In the genomic region with DNA sequence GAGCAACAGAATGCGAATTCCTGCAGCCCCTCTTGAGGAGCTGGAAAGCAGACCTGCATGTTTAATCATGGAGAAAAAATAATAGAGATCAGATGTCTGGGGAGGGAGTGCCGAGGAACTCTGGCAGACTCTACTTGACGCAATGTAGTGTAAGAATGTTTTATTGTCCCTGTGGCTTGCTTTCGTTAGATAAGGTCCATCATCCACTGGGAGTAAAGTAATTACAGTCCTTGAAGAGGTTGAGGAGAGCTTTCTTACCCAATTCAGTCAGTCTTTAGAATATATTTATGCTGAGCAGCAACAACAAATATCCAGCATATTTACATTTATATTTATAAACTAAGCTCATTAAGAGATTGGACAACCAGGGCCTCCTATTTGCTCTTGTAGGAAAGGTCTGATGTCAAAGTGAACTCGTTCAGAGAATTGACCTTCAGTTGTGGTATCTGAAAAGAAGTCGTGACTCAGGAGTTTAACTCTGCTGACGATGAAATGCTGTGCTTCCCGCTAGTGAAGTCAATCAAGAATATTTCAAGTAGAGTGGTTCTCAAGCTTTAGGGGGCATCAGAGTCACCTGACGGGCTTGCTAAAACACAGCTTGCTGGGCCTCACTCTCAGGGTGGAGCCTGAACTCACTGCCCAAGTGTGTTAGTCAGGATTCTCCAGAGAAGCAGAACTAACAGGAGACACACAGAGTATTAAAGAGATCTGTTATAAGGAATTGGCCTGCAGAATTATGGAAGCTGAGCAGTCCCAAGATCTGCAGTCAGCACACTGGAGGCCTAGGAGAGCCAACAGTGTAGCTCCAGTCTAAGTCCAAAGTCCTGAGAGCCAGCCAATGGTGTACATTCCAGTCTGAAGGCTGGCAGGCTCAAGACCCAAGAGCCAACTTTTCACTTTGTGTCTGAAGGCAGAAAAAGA, we compare ENCODE assay signal across 1 cellular context.
TF ChIP-seq lines count a peak whose summit lies in the region.

No MANE protein-coding gene starts in this region.

TF ChIP-seq in K562, 482 proteins besides CTCF, POLR2A, EP300 and RAD21 (continued from another document and continues in another):
- peak; percentile 77 for TF ChIP-seq NFE2 (IDR thresholded peaks at IDR 0.05; ENCODE audit: low read depth)
- peak; percentile 34 for TF ChIP-seq POLR2H (tag; IDR thresholded peaks at IDR 0.05; ENCODE audit: low read depth)
- TF ChIP-seq CSDE1 (IDR thresholded peaks at IDR 0.05) = no peak
- TF ChIP-seq CEBPG (CRISPR knock-in tag; IDR thresholded peaks at IDR 0.05) = peak; percentile 92
- peak; percentile 92 to 96 for TF ChIP-seq CEBPG (tag; conservative IDR thresholded peaks at IDR 0.05 in 1 of 2, IDR thresholded peaks at IDR 0.05 in 1 of 2)
- TF ChIP-seq PML (IDR thresholded peaks at IDR 0.05; ENCODE audit: low read length) = no peak
- TF ChIP-seq ARNT (IDR thresholded peaks at IDR 0.05) = no peak
- no peak for TF ChIP-seq ZNF134 (CRISPR knock-in tag; conservative IDR thresholded peaks at IDR 0.05)
- TF ChIP-seq, protein P1, sequence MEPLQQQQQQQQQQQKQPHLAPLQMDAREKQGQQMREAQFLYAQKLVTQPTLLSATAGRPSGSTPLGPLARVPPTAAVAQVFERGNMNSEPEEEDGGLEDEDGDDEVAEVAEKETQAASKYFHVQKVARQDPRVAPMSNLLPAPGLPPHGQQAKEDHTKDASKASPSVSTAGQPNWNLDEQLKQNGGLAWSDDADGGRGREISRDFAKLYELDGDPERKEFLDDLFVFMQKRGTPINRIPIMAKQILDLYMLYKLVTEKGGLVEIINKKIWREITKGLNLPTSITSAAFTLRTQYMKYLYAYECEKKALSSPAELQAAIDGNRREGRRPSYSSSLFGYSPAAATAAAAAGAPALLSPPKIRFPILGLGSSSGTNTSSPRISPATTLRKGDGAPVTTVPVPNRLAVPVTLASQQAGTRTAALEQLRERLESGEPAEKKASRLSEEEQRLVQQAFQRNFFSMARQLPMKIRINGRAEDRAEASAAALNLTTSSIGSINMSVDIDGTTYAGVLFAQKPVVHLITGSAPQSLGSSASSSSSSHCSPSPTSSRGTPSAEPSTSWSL (CRISPR knock-in tag; IDR thresholded peaks at IDR 0.05; ENCODE audit: borderline replicate concordance) = no peak
- TF ChIP-seq ZEB2 (IDR thresholded peaks at IDR 0.05) = no peak
- no peak for TF ChIP-seq NR2C2 (CRISPR knock-in tag; IDR thresholded peaks at IDR 0.05)
- peak; percentile 83 for TF ChIP-seq NR2C2 (tag; IDR thresholded peaks at IDR 0.05)
- TF ChIP-seq NBN (IDR thresholded peaks at IDR 0.05; ENCODE audit: low read depth) = no peak
- no peak for TF ChIP-seq IRF1 (CRISPR knock-in tag; IDR thresholded peaks at IDR 0.05; ENCODE audit: borderline replicate concordance)
- TF ChIP-seq, protein P2, sequence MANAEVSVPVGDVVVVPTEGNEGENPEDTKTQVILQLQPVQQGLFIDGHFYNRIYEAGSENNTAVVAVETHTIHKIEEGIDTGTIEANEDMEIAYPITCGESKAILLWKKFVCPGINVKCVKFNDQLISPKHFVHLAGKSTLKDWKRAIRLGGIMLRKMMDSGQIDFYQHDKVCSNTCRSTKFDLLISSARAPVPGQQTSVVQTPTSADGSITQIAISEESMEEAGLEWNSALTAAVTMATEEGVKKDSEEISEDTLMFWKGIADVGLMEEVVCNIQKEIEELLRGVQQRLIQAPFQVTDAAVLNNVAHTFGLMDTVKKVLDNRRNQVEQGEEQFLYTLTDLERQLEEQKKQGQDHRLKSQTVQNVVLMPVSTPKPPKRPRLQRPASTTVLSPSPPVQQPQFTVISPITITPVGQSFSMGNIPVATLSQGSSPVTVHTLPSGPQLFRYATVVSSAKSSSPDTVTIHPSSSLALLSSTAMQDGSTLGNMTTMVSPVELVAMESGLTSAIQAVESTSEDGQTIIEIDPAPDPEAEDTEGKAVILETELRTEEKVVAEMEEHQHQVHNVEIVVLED (CRISPR knock-in tag; IDR thresholded peaks at IDR 0.05) = peak; percentile 8; the same call in 1 of the 2 replicates
- TF ChIP-seq ARID1B (IDR thresholded peaks at IDR 0.05) = peak; percentile 81; the same call in 1 of the 2 replicates
- no peak for TF ChIP-seq NFATC3 (IDR thresholded peaks at IDR 0.05)
- TF ChIP-seq ZNF696 (CRISPR knock-in tag; conservative IDR thresholded peaks at IDR 0.05) = no peak
- TF ChIP-seq NCOA2 (IDR thresholded peaks at IDR 0.05; ENCODE audit: partially characterized antibody in 2 of 2) = no peak
- TF ChIP-seq CBFA2T3 (IDR thresholded peaks at IDR 0.05) = peak; percentile 21; the same call in 1 of the 2 replicates
- TF ChIP-seq ZNF75A (CRISPR knock-in tag; IDR thresholded peaks at IDR 0.05) = peak; percentile 60; the same call in 1 of the 2 replicates
- TF ChIP-seq ILF3 (IDR thresholded peaks at IDR 0.05; ENCODE audit: borderline replicate concordance) = no peak
- peak; percentile 67 for TF ChIP-seq TEAD4 (IDR thresholded peaks at IDR 0.05; ENCODE audit: low read length)
- no peak for TF ChIP-seq TEAD4 (CRISPR knock-in tag; IDR thresholded peaks at IDR 0.05; ENCODE audit: borderline replicate concordance)
- no peak for TF ChIP-seq ZNF551 (CRISPR knock-in tag; IDR thresholded peaks at IDR 0.05)
- no peak for TF ChIP-seq DNMT1 (IDR thresholded peaks at IDR 0.05)
- TF ChIP-seq RCOR1 (IDR thresholded peaks at IDR 0.05; ENCODE audit: borderline replicate concordance in 1 of 2, low read depth in 2 of 2, low read length in 2 of 2) = peak in 1 of 2 experiments; percentile 66; a peak in 1 of 4 replicates
- TF ChIP-seq MECOM (CRISPR knock-in tag; IDR thresholded peaks at IDR 0.05) = no peak
- TF ChIP-seq RBM39 (optimal IDR thresholded peaks at IDR 0.05; ENCODE audit: low read depth, low read length) = no peak
- TF ChIP-seq ZKSCAN3 (CRISPR knock-in tag; IDR thresholded peaks at IDR 0.05) = no peak
- peak; percentile 43; the same call in 1 of the 2 replicates for TF ChIP-seq MAFF (IDR thresholded peaks at IDR 0.05; ENCODE audit: low read length)
- no peak for TF ChIP-seq FOXP1 (CRISPR knock-in tag; IDR thresholded peaks at IDR 0.05)
- TF ChIP-seq ZNF695 (CRISPR knock-in tag; IDR thresholded peaks at IDR 0.05) = no peak
- TF ChIP-seq RFX7 (CRISPR knock-in tag; IDR thresholded peaks at IDR 0.05) = no peak
- TF ChIP-seq ZFX (CRISPR knock-in tag; IDR thresholded peaks at IDR 0.05) = no peak
- TF ChIP-seq, protein P3, sequence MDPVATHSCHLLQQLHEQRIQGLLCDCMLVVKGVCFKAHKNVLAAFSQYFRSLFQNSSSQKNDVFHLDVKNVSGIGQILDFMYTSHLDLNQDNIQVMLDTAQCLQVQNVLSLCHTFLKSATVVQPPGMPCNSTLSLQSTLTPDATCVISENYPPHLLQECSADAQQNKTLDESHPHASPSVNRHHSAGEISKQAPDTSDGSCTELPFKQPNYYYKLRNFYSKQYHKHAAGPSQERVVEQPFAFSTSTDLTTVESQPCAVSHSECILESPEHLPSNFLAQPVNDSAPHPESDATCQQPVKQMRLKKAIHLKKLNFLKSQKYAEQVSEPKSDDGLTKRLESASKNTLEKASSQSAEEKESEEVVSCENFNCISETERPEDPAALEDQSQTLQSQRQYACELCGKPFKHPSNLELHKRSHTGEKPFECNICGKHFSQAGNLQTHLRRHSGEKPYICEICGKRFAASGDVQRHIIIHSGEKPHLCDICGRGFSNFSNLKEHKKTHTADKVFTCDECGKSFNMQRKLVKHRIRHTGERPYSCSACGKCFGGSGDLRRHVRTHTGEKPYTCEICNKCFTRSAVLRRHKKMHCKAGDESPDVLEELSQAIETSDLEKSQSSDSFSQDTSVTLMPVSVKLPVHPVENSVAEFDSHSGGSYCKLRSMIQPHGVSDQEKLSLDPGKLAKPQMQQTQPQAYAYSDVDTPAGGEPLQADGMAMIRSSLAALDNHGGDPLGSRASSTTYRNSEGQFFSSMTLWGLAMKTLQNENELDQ (CRISPR knock-in tag; IDR thresholded peaks at IDR 0.05; ENCODE audit: borderline replicate concordance) = no peak
- no peak for TF ChIP-seq POLR2G (IDR thresholded peaks at IDR 0.05; ENCODE audit: low read depth, low read length)
- peak; percentile 53 for TF ChIP-seq HDAC3 (IDR thresholded peaks at IDR 0.05; ENCODE audit: borderline replicate concordance, partially characterized antibody)
- TF ChIP-seq SMARCA4 (IDR thresholded peaks at IDR 0.05) = peak; percentile 67; the same call in 1 of the 2 replicates
- TF ChIP-seq MEF2D (tag; conservative IDR thresholded peaks at IDR 0.05; ENCODE audit: low read depth) = peak; percentile 38; the same call in 1 of the 2 replicates
- TF ChIP-seq ZNF76 (CRISPR knock-in tag; IDR thresholded peaks at IDR 0.05; ENCODE audit: borderline replicate concordance) = no peak
- peak; percentile 13 for TF ChIP-seq ZFP36 (IDR thresholded peaks at IDR 0.05; ENCODE audit: low read depth, low read length, partially characterized antibody)
- TF ChIP-seq CLOCK (CRISPR knock-in tag; IDR thresholded peaks at IDR 0.05; ENCODE audit: borderline replicate concordance) = no peak
- no peak for TF ChIP-seq NFIX (CRISPR knock-in tag; IDR thresholded peaks at IDR 0.05; ENCODE audit: low read depth)
- TF ChIP-seq, protein P4, sequence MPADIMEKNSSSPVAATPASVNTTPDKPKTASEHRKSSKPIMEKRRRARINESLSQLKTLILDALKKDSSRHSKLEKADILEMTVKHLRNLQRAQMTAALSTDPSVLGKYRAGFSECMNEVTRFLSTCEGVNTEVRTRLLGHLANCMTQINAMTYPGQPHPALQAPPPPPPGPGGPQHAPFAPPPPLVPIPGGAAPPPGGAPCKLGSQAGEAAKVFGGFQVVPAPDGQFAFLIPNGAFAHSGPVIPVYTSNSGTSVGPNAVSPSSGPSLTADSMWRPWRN (IDR thresholded peaks at IDR 0.05; ENCODE audit: low read depth) = no peak
- no peak for TF ChIP-seq HDAC1 (IDR thresholded peaks at IDR 0.05)
- no peak for TF ChIP-seq TGIF2 (CRISPR knock-in tag; IDR thresholded peaks at IDR 0.05)
- peak; percentile 56; the same call in 1 of the 2 replicates for TF ChIP-seq ZSCAN32 (CRISPR knock-in tag; IDR thresholded peaks at IDR 0.05)
- peak; percentile 82 for TF ChIP-seq ATF3 (IDR thresholded peaks at IDR 0.05)
- TF ChIP-seq ATF3 (CRISPR knock-in tag; conservative IDR thresholded peaks at IDR 0.05) = no peak
- TF ChIP-seq ZKSCAN8 (CRISPR knock-in tag; IDR thresholded peaks at IDR 0.05) = no peak
- TF ChIP-seq CBX8 (IDR thresholded peaks at IDR 0.05; ENCODE audit: borderline replicate concordance, extremely low read depth, low read depth, low read length, poor library complexity, severe bottlenecking) = no peak
- TF ChIP-seq GABPB1 (CRISPR knock-in tag; IDR thresholded peaks at IDR 0.05) = no peak
- TF ChIP-seq SMAD3 (CRISPR knock-in tag; conservative IDR thresholded peaks at IDR 0.05) = peak; percentile 59; the same call in 1 of the 2 replicates
- TF ChIP-seq L3MBTL2 (IDR thresholded peaks at IDR 0.05) = peak; percentile 57; the same call in 1 of the 2 replicates
- no peak for TF ChIP-seq CBX2 (IDR thresholded peaks at IDR 0.05; ENCODE audit: insufficient read depth, low read length, poor library complexity, severe bottlenecking)
- no peak for TF ChIP-seq ZNF212 (CRISPR knock-in tag; IDR thresholded peaks at IDR 0.05)
- TF ChIP-seq ZNF717 (CRISPR knock-in tag; IDR thresholded peaks at IDR 0.05) = no peak
- TF ChIP-seq EZH2 (IDR thresholded peaks at IDR 0.05; ENCODE audit: borderline replicate concordance, low read depth, low read length) = no peak
- TF ChIP-seq ETV1 (tag; conservative IDR thresholded peaks at IDR 0.05; ENCODE audit: low read depth) = peak; percentile 75
- TF ChIP-seq LARP7 (IDR thresholded peaks at IDR 0.05) = no peak
- TF ChIP-seq, protein P5, sequence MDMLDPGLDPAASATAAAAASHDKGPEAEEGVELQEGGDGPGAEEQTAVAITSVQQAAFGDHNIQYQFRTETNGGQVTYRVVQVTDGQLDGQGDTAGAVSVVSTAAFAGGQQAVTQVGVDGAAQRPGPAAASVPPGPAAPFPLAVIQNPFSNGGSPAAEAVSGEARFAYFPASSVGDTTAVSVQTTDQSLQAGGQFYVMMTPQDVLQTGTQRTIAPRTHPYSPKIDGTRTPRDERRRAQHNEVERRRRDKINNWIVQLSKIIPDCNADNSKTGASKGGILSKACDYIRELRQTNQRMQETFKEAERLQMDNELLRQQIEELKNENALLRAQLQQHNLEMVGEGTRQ (CRISPR knock-in tag; IDR thresholded peaks at IDR 0.05) = peak; percentile 71
